21 cellular contexts compared by ENCODE assay signal in the genomic region with DNA sequence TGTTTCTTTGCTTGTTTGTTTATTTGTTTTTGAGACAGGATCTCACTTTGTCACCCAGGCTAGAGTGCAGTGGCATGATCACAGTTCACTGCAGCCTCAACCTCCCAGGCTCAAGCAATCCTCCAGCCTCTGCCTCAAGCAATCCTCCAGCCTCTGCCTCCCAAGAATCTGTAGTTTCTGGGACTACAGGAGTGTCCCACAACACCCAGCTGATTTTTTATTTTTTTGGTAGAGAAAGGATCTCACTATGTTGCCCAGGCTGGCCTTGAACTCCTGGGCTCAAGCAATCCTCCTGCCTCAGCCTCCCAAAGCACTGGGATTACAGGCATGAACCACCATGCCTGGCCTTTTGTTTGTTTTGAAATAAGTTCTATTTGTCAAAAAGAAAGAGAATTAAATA. TPM values are rescaled to one million over a fixed set of nuclear protein-coding genes. Genes with fewer than 3 reads are reported as not detected.
"Had no signal": no experiment of that assay in that cellular context is flagged by ENCODE, and none has a peak within 500 bp of the region (broad histone marks: within the 10 kb centered on the region; RNA-seq: fewer than 3 reads in every experiment).

No MANE protein-coding gene starts in this region.

RNA-seq across cellular contexts. Expression of a gene that starts 10.0 kb away (rescaled TPM):
- total RNA-seq: kidney; kidney epithelial cell; left cardiac atrium; left colon; left lung; left ventricle myocardium inferior; left ventricle myocardium superior; lower leg skin; lung microvascular endothelial cell; mammary epithelial cell; mesenteric fat pad; mesothelial cell of epicardium; mononuclear cell; mucosa of descending colon; myocyte; naive thymus-derived CD4-positive, alpha-beta T cell had no signal
- polyA plus RNA-seq: immature natural killer cell; keratinocyte; mammary epithelial cell; naive thymus-derived CD4-positive, alpha-beta T cell had no signal

RNA-seq across cellular contexts. Expression of a gene that starts 21.4 kb away (rescaled TPM):
- total RNA-seq: kidney; kidney epithelial cell; left cardiac atrium; left colon; left lung; left ventricle myocardium inferior; left ventricle myocardium superior; lower leg skin; lower lobe of right lung; lung; lung microvascular endothelial cell; mammary epithelial cell; mesothelial cell of epicardium; mononuclear cell; mucosa of descending colon; mucosa of gallbladder; myocyte; naive thymus-derived CD4-positive, alpha-beta T cell had no signal
- polyA plus RNA-seq: immature natural killer cell; keratinocyte; mammary epithelial cell; naive thymus-derived CD4-positive, alpha-beta T cell had no signal

RNA-seq across cellular contexts. Expression of a gene that starts 28.0 kb away (rescaled TPM):
- total RNA-seq: kidney; kidney epithelial cell; left cardiac atrium; left colon; left lung; left ventricle myocardium inferior; left ventricle myocardium superior; lower leg skin; lower lobe of right lung; lung microvascular endothelial cell; mammary epithelial cell; mesothelial cell of epicardium; mononuclear cell; myocyte; naive thymus-derived CD4-positive, alpha-beta T cell had no signal
- polyA plus RNA-seq: immature natural killer cell; keratinocyte; mammary epithelial cell; naive thymus-derived CD4-positive, alpha-beta T cell had no signal
